In genomic region chr1:242467556-242468145, GRCh38 we compare ENCODE assay signal across 1 cellular context.
A peak's percentile ranks its signal among the peaks of the same experiment; 100 is the strongest.
TF ChIP-seq lines count a peak whose summit lies in the region.

No MANE protein-coding gene starts in this region.

TF ChIP-seq in HepG2, 621 proteins besides CTCF, POLR2A, EP300 and RAD21 (continued from another document):
- TF ChIP-seq ZBTB14 (CRISPR knock-in tag; IDR thresholded peaks at IDR 0.05) (no peak), TMF1 (CRISPR knock-in tag; IDR thresholded peaks at IDR 0.05; ENCODE audit: low read depth) (no peak), SATB2 (CRISPR knock-in tag; IDR thresholded peaks at IDR 0.05) (no peak), ZNF280D (CRISPR knock-in tag; IDR thresholded peaks at IDR 0.05) (no peak), TBX2 (CRISPR knock-in tag; IDR thresholded peaks at IDR 0.05; ENCODE audit: borderline replicate concordance) (no peak), SMAD1 (CRISPR knock-in tag; IDR thresholded peaks at IDR 0.05; ENCODE audit: borderline replicate concordance, low read depth) (no peak), STAG1 (CRISPR knock-in tag; IDR thresholded peaks at IDR 0.05) (peak; percentile 66), ZNF567 (CRISPR knock-in tag; IDR thresholded peaks at IDR 0.05; ENCODE audit: borderline replicate concordance) (no peak), HOXA3 (CRISPR knock-in tag; IDR thresholded peaks at IDR 0.05) (no peak), ZNF546 (CRISPR knock-in tag; conservative IDR thresholded peaks at IDR 0.05) (no peak)
